Comparison of ENCODE assay signal across 26 cellular contexts in genomic region chr17:57966246-57966645, GRCh38. TPM values are rescaled to one million over a fixed set of nuclear protein-coding genes. Genes with fewer than 3 reads are reported as not detected.
"Had no signal": no experiment of that assay in that cellular context is flagged by ENCODE, and none has a peak within 500 bp of the region (broad histone marks: within the 10 kb centered on the region; RNA-seq: fewer than 3 reads in every experiment).

No MANE protein-coding gene starts in this region.

- H3K4me1 ChIP-seq: suprapubic skin, tibial artery had no signal

- H3K27me3 ChIP-seq: brain microvascular endothelial cell, dorsolateral prefrontal cortex, suprapubic skin, tibial artery had no signal

- ATAC-seq: activated CD4-positive, CD25-positive, alpha-beta regulatory T cell treated with anti-CD3 and anti-CD28 coated beads, Interleukin-2, amount 50 U/mL, for 24 hours; effector memory CD8-positive, alpha-beta T cell; left cardiac atrium; naive thymus-derived CD4-positive, alpha-beta T cell; SK-N-SH treated with all-trans-retinoic acid at 6 μM for 48 hours; T-helper 17 cell had no signal

- DNase-seq: activated CD4-positive, alpha-beta T cell treated with anti-CD3 and anti-CD28 coated beads for 48 hours; activated CD4-positive, alpha-beta T cell treated with anti-CD3 and anti-CD28 coated beads, Interleukin-2, amount 50 U/mL, for 48 hours; activated gamma-delta T cell treated with Interleukin-2 at 50 U/mL for 16 hours; activated naive CD4-positive, alpha-beta T cell treated with anti-CD3 and anti-CD28 coated beads, Interleukin-2, amount 50 U/mL, for 16 hours; amniotic stem cell; brain microvascular endothelial cell; dorsolateral prefrontal cortex; effector memory CD8-positive, alpha-beta T cell; erythroblast; hippocampal formation; left cardiac atrium; left ventricle myocardium superior; midbrain; naive thymus-derived CD4-positive, alpha-beta T cell; retina; stimulated activated CD4-positive, alpha-beta T cell treated with anti-CD3 and anti-CD28 coated beads, Interleukin-1b, Interleukin-23, amount 100 ng/mL, for 48 hours; stimulated activated naive CD4-positive, alpha-beta T cell; T-helper 17 cell; T1000; tibial artery had no signal

- H3K27ac ChIP-seq: brain microvascular endothelial cell, coronary artery, dorsolateral prefrontal cortex, suprapubic skin, tibial artery, WERI-Rb-1 had no signal

- H3K9me3 ChIP-seq: suprapubic skin, tibial artery had no signal

- H3K36me3 ChIP-seq: brain microvascular endothelial cell, suprapubic skin had no signal

- H3K4me3 ChIP-seq: coronary artery, dorsolateral prefrontal cortex, smooth muscle cell, suprapubic skin, tibial artery had no signal

RNA-seq across cellular contexts. Expression of gene CUEDC1, which starts 11.0 kb away (rescaled TPM):
- polyA plus RNA-seq: naive thymus-derived CD4-positive, alpha-beta T cell had no signal
